19 cellular contexts compared by ENCODE assay signal in genomic region chr14:81416233-81416927, GRCh38. TPM values are rescaled to one million over a fixed set of nuclear protein-coding genes. Genes with fewer than 3 reads are reported as not detected.
DNase-seq lines count a peak whose midpoint lies in the region; ATAC-seq and TF ChIP-seq lines count a peak whose summit lies in the region.
"Had no signal": no experiment of that assay in that cellular context is flagged by ENCODE, and none has a peak within 500 bp of the region (broad histone marks: within the 10 kb centered on the region; RNA-seq: fewer than 3 reads in every experiment).

No MANE protein-coding gene starts in this region.

- no peak overlapping the region for H3K27ac ChIP-seq in HL-60 (replicated peaks)
- H3K27ac ChIP-seq: vagina had no signal

- H3K27ac Mint-ChIP-seq in type B pancreatic cell: no peak overlapping the region
- H3K27ac Mint-ChIP-seq: activated naive CD4-positive, alpha-beta T cell treated with anti-CD3 and anti-CD28 coated beads, Interleukin-2, amount 10 ng/mL, durations not matched to agents 7 days and 5 days; mesothelial cell of epicardium had no signal

- peaks cover 14% of the 10 kb centered on the region for H3K9me3 Mint-ChIP-seq in type B pancreatic cell

- ATAC-seq in mucosa of descending colon (peak; percentile 26), GM19455 (IDR thresholded peaks at IDR 0.05; ENCODE audit: unreplicated experiment) (no peak)

- no peaks in the 10 kb centered on the region for H3K27me3 ChIP-seq in HL-60 (ENCODE audit: insufficient read depth, poor library complexity, severe bottlenecking)
- H3K27me3 ChIP-seq: vagina had no signal

- TF ChIP-seq CTCF in HL-60 (IDR thresholded peaks at IDR 0.05; ENCODE audit: insufficient read depth, low read length) (no peak), epithelial cell of proximal tubule (conservative IDR thresholded peaks at IDR 0.05; ENCODE audit: low read depth, low read length) (peak; percentile 12), mucosa of descending colon (IDR thresholded peaks at IDR 0.05) (no peak), type B pancreatic cell (conservative IDR thresholded peaks at IDR 0.05) (no peak)

- no peaks in the 10 kb centered on the region for H3K27me3 Mint-ChIP-seq in type B pancreatic cell

- H3K4me1 ChIP-seq in mucosa of descending colon (ENCODE audit: low read depth): no peaks in the 10 kb centered on the region
- H3K4me1 ChIP-seq: vagina had no signal

- H3K4me3 Mint-ChIP-seq in type B pancreatic cell: no peak overlapping the region
- H3K4me3 Mint-ChIP-seq: activated naive CD4-positive, alpha-beta T cell treated with anti-CD3 and anti-CD28 coated beads, Interleukin-2, amount 10 ng/mL, durations not matched to agents 7 days and 5 days; mesothelial cell of epicardium had no signal

- H3K4me1 Mint-ChIP-seq in type B pancreatic cell (ENCODE audit: unreplicated experiment): peaks cover 5% of the 10 kb centered on the region
- H3K4me1 Mint-ChIP-seq: mesothelial cell of epicardium had no signal

- H3K4me3 ChIP-seq in HL-60 (replicated peaks; ENCODE audit: insufficient read depth, low read length): no peak overlapping the region
- no peak overlapping the region for H3K4me3 ChIP-seq in epithelial cell of proximal tubule (ENCODE audit: low read depth, low read length)
- H3K4me3 ChIP-seq in mucosa of descending colon: no peak overlapping the region
- H3K4me3 ChIP-seq: vagina had no signal

- H3K9me3 ChIP-seq in mucosa of descending colon: peaks cover 3% of the 10 kb centered on the region
- H3K9me3 ChIP-seq: vagina had no signal

- intact Hi-C loops in mucosa of descending colon (cut with DNase I, micrococcal nuclease): no loop called here

- H3K36me3 Mint-ChIP-seq in type B pancreatic cell: peaks cover 29% of the 10 kb centered on the region
- H3K36me3 Mint-ChIP-seq: activated naive CD4-positive, alpha-beta T cell treated with anti-CD3 and anti-CD28 coated beads, Interleukin-2, amount 10 ng/mL, durations not matched to agents 7 days and 5 days had no signal

- DNase-seq in HL-60 (ENCODE audit: low read depth in 1 of 2, low spot score in 1 of 2) (peak; percentile 28 to 52), RPMI7951 (ENCODE audit: low read depth) (peak; percentile 10), epithelial cell of proximal tubule (ENCODE audit: low read depth) (no peak), mucosa of descending colon (no peak), type B pancreatic cell (ENCODE audit: extremely low spot score, unreplicated experiment) (no peak), LoVo (ENCODE audit: low spot score) (no peak), HuH-7 (ENCODE audit: low spot score) (no peak)
- DNase-seq: activated CD4-positive, alpha-beta T cell treated with anti-CD3 and anti-CD28 coated beads for 1 hour; activated CD8-positive, alpha-beta memory T cell treated with anti-CD3 and anti-CD28 coated beads, Interleukin-2, amount 50 U/mL, for 4 hours; activated naive CD4-positive, alpha-beta T cell treated with anti-CD3 and anti-CD28 coated beads, Interleukin-2, amount 10 ng/mL, durations not matched to agents 7 days and 5 days; DMS153; IMR-90; NCI-H1417 treated with DMSO at 0.1 percent for 48 hours; NCI-H226; occipital lobe; stimulated activated naive CD4-positive, alpha-beta T cell had no signal

- H3K36me3 ChIP-seq in mucosa of descending colon (ENCODE audit: low read depth): no peaks in the 10 kb centered on the region
- H3K36me3 ChIP-seq: vagina had no signal

RNA-seq across cellular contexts. Expression of gene STON2, which starts 16.3 kb away (rescaled TPM):
- 0.49 and 1.6 TPM in 2 replicates for total RNA-seq in RPMI7951 (2014; rRNA removed; shearing (Covaris generic))
- total RNA-seq in epithelial cell of proximal tubule: 3.2 and 6.8 TPM in 2 replicates
- 10 to 100 TPM; 17.1 to 31.1 (median 20.7) TPM for total RNA-seq in mucosa of descending colon
- total RNA-seq in type B pancreatic cell (ENCODE audit: low replicate concordance): 40.4 and 105 TPM in 2 replicates
- total RNA-seq: IMR-90 had no signal

Comparison
In these comparisons a context has a peak if more than half of its experiments do, and no peak if none do; other contexts are left out.
1. DNase-seq: peak in HL-60 (2 of 2) and RPMI7951 (single experiment); none in epithelial cell of proximal tubule (single experiment), mucosa of descending colon (0 of 3), type B pancreatic cell (single experiment), LoVo (single experiment) and HuH-7 (single experiment).